1 cellular context compared by ENCODE assay signal in the genomic region with DNA sequence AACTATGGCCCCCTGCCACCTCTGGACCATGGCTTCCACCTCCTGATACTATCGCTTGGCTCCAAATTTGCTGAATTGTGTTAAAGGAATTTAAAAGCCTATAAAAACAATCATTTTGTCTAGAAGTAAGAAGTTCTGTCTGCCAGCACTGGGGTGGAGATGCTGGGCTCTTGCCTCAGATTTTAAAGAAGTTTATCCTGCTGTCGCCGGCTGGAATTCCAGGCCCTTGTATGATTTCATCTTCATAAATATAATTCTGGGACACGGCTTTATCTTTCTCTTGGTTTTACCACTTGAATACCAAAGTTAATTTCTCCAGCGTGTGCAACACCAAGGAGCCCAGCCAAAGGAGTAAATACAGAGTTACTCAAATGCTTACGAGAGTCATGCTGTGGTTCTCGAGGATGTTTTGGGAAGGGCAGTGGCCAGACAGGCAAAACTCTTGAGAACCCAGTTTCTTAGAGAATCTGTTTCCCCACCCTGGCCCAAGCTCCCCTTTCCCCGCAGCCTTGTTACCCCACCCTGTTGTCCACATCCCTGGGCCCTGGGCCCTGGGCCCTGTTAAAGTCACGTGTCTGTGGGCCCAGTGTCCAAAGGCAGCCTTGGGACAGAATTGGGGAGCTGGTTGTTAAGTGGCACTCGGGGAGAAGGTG.
TF ChIP-seq lines count a peak whose summit lies in the region.

No MANE protein-coding gene starts in this region.

TF ChIP-seq in IMR-90, 13 proteins besides CTCF, POLR2A, EP300 and RAD21:
- no peak for TF ChIP-seq RCOR1 (IDR thresholded peaks at IDR 0.05; ENCODE audit: insufficient replicate concordance, low read length)
- TF ChIP-seq CEBPB (IDR thresholded peaks at IDR 0.05; ENCODE audit: low read depth, low read length): peak; percentile 52; the same call in 1 of the 2 replicates
